1 cellular context compared by ENCODE assay signal in the genomic region with DNA sequence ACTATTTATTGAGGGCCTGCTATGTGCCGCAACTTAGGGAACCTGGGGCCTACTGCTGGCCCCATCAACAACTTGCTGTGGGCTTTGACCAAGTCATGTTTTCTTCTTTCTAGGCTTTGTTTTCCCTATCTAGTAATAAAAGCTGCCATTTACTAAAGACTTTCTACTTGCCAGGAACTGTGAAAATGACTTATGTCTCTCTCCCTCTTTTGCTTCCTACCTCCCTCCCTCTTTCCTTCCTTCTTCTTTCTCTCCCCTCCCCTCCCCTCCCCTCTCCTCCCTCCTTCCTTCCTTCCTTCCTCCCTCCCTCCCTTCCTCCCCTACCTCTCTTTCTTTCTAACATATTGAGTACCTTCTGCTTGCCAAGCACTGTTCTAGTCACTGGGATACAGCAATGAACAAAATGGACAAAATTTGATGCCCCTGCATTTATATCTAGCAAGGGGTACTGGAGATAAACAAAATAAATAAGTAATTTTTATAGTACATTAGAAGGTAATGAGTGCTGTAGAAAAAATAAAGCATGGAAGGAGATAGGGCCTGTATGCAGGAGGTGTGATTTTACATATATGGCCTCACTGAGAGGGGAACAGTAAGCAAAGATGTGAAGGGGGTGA.
TF ChIP-seq lines count a peak whose summit lies in the region.

No MANE protein-coding gene starts in this region.

TF ChIP-seq in K562, 482 proteins besides CTCF, POLR2A, EP300 and RAD21 (continued from another document):
- no peak for TF ChIP-seq UBTF (IDR thresholded peaks at IDR 0.05; ENCODE audit: borderline replicate concordance in 1 of 2, low read depth in 2 of 2, low read length in 2 of 2)
- TF ChIP-seq POLR2B (IDR thresholded peaks at IDR 0.05; ENCODE audit: low read depth, partially characterized antibody): no peak
- no peak for TF ChIP-seq SNRNP70 (optimal IDR thresholded peaks at IDR 0.05; ENCODE audit: low read depth, low read length)
- TF ChIP-seq BRD9 (IDR thresholded peaks at IDR 0.05; ENCODE audit: low read depth, partially characterized antibody): no peak
- TF ChIP-seq ZNF589 (CRISPR knock-in tag; IDR thresholded peaks at IDR 0.05; ENCODE audit: low read depth): no peak
- TF ChIP-seq, protein P1, sequence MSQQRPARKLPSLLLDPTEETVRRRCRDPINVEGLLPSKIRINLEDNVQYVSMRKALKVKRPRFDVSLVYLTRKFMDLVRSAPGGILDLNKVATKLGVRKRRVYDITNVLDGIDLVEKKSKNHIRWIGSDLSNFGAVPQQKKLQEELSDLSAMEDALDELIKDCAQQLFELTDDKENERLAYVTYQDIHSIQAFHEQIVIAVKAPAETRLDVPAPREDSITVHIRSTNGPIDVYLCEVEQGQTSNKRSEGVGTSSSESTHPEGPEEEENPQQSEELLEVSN (IDR thresholded peaks at IDR 0.05; ENCODE audit: borderline replicate concordance in 1 of 2, extremely low read depth in 1 of 2, insufficient read depth in 1 of 2, insufficient read length in 1 of 2, low read depth in 1 of 2, low read length in 1 of 2, poor library complexity in 1 of 2, severe bottlenecking in 1 of 2): no peak
- peak; percentile 61 for TF ChIP-seq PCBP2 (IDR thresholded peaks at IDR 0.05; ENCODE audit: low read depth, low read length, poor library complexity, severe bottlenecking)
